ENCODE assay signal across 1 cellular context in genomic region chr3:39107056-39107873, GRCh38.
TF ChIP-seq lines count a peak whose summit lies in the region.

Gene GORASP1 (minus strand): TSS chr3:39107627. CDS start chr3:39107541, 86 bp downstream.
Gene TTC21A (plus strand): TSS chr3:39107680. CDS start chr3:39107838, 158 bp downstream.

TF ChIP-seq in HepG2, 621 proteins besides CTCF, POLR2A, EP300 and RAD21 (continued from another document and continues in another):
- peak; percentile 22; the same call in 1 of the 2 replicates for TF ChIP-seq PAXIP1 (CRISPR knock-in tag; conservative IDR thresholded peaks at IDR 0.05)
- no peak for TF ChIP-seq SALL2 (CRISPR knock-in tag; IDR thresholded peaks at IDR 0.05)
- peak; percentile 71 for TF ChIP-seq HNRNPLL (IDR thresholded peaks at IDR 0.05; ENCODE audit: low read depth, low read length, poor library complexity, severe bottlenecking)
- peak; percentile 40; the same call in 1 of the 2 replicates for TF ChIP-seq ZNF768 (CRISPR knock-in tag; IDR thresholded peaks at IDR 0.05)
- TF ChIP-seq ZNF230 (CRISPR knock-in tag; IDR thresholded peaks at IDR 0.05), result no peak
- TF ChIP-seq CREBL2 (CRISPR knock-in tag; IDR thresholded peaks at IDR 0.05; ENCODE audit: borderline replicate concordance), result no peak
- TF ChIP-seq NR2F6 (IDR thresholded peaks at IDR 0.05), result no peak
- TF ChIP-seq NR2F6 (CRISPR knock-in tag; IDR thresholded peaks at IDR 0.05), result no peak
- no peak for TF ChIP-seq ZNF280D (CRISPR knock-in tag; IDR thresholded peaks at IDR 0.05)
- TF ChIP-seq ZFP36L2 (CRISPR knock-in tag; IDR thresholded peaks at IDR 0.05), result no peak
- no peak for TF ChIP-seq ZUFSP (CRISPR knock-in tag; IDR thresholded peaks at IDR 0.05; ENCODE audit: borderline replicate concordance)
- TF ChIP-seq ARID4A (CRISPR knock-in tag; IDR thresholded peaks at IDR 0.05; ENCODE audit: borderline replicate concordance), result peak; percentile 91
- no peak for TF ChIP-seq ZNF225 (CRISPR knock-in tag; IDR thresholded peaks at IDR 0.05)
- no peak for TF ChIP-seq ZNF609 (CRISPR knock-in tag; IDR thresholded peaks at IDR 0.05; ENCODE audit: borderline replicate concordance)
- TF ChIP-seq ZNF431 (CRISPR knock-in tag; IDR thresholded peaks at IDR 0.05; ENCODE audit: borderline replicate concordance, low read depth), result peak; percentile 12; the same call in 1 of the 2 replicates
- TF ChIP-seq KAT2B (IDR thresholded peaks at IDR 0.05; ENCODE audit: borderline replicate concordance, low read depth, low read length), result no peak
- no peak for TF ChIP-seq ZNF235 (CRISPR knock-in tag; IDR thresholded peaks at IDR 0.05; ENCODE audit: borderline replicate concordance)
- TF ChIP-seq TOPORS (CRISPR knock-in tag; IDR thresholded peaks at IDR 0.05), result no peak; the same call in 1 of the 2 replicates
- TF ChIP-seq ZC3H4 (CRISPR knock-in tag; IDR thresholded peaks at IDR 0.05; ENCODE audit: borderline replicate concordance), result no peak
- no peak for TF ChIP-seq PBX3 (CRISPR knock-in tag; IDR thresholded peaks at IDR 0.05; ENCODE audit: borderline replicate concordance)
- TF ChIP-seq IKZF5 (CRISPR knock-in tag; IDR thresholded peaks at IDR 0.05), result no peak; the same call in 1 of the 2 replicates
- no peak for TF ChIP-seq ZBTB20 (CRISPR knock-in tag; IDR thresholded peaks at IDR 0.05; ENCODE audit: borderline replicate concordance, low read depth)
- TF ChIP-seq PHF5A (CRISPR knock-in tag; IDR thresholded peaks at IDR 0.05; ENCODE audit: low read depth, unreplicated experiment), result peak; percentile 35
- TF ChIP-seq ZNF639 (CRISPR knock-in tag; conservative IDR thresholded peaks at IDR 0.05), result no peak
- peak; percentile 16; the same call in 1 of the 2 replicates for TF ChIP-seq PHF20 (CRISPR knock-in tag; IDR thresholded peaks at IDR 0.05)
